In the genomic region with DNA sequence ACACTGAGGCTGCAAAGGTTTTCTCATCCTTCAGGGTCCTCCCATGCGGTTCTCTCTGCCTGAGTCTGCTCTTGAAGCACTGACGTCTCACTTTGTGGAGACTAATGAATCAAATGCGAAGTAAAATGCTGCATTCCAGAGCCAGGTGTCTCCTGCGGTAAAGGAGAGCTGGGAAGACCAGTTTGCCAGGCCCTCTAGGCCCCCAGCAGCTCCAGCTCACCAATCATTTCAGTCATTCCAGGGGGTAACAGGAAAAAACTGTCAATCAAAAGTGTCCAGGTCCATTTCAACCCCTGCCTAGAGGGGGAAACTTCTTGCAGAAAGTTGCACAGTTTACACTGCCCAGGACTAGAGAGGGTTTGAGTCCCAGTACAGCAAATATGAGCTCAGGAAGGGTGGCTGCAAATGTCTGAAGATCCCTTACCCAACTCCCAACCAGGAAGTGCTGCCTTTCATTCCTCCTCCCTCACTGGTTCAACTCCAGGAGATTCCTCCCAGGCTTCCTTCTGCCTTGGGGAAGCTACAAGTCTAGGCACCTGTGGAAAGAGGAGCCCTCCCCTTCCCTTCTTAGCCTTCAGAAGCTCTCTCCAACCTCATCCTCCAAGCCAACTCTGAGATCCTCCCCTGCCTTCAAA, we compare ENCODE assay signal across 10 cellular contexts. TPM values are rescaled to one million over a fixed set of nuclear protein-coding genes. Genes with fewer than 3 reads are reported as not detected.
DNase-seq lines count a peak whose midpoint lies in the region; ATAC-seq and TF ChIP-seq lines count a peak whose summit lies in the region.
"Had no signal": no experiment of that assay in that cellular context is flagged by ENCODE, and none has a peak within 500 bp of the region (broad histone marks: within the 10 kb centered on the region; RNA-seq: fewer than 3 reads in every experiment).

No MANE protein-coding gene starts in this region.

- no peak overlapping the region for H3K27ac ChIP-seq in mammary epithelial cell (ENCODE audit: insufficient read depth, low read depth, low read length)
- H3K27ac ChIP-seq in breast epithelium, result peak overlapping the region in 1 of 2 donors; percentile 4
- H3K27ac ChIP-seq in OCI-LY7 (ENCODE audit: low read depth, low read length, poor library complexity, severe bottlenecking), result no peak overlapping the region
- peak overlapping the region; percentile 35 for H3K27ac ChIP-seq in hepatocyte
- H3K27ac ChIP-seq: HL-60 had no signal

- H2AFZ ChIP-seq in mammary epithelial cell (ENCODE audit: low read depth, low read length) (peak overlapping the region; percentile 84), OCI-LY7 (ENCODE audit: low read length) (peak overlapping the region; percentile 82), hepatocyte (no peak overlapping the region)

- WGBS in mammary epithelial cell (ENCODE audit: low coverage, missing lambda C conversion rate), result 71% methylated on average over 4 of the region's 4 CpGs
- 75% methylated on average over 4 of the region's 4 CpGs for WGBS in hepatocyte (ENCODE audit: low lambda C conversion rate, missing lambda C conversion rate)

- TF ChIP-seq POLR2A in breast epithelium (IDR thresholded peaks at IDR 0.05), result no peak

- CTCF ChIA-PET in mammary epithelial cell (lab: Charles Lee; ENCODE audit: low non-redundant PET), result interaction anchor here (0.6 to 1.3 kb wide), 3 partner anchors 16 to 83 kb away, joined by 4 to 8 read pairs (median 6); a partner anchor contains a TSS
- CTCF ChIA-PET in OCI-LY7 (lab: Charles Lee; ENCODE audit: unreplicated experiment), result interaction anchor here (0.6 to 2.5 kb wide), 8 partner anchors 11 to 242 kb away, joined by 3 to 32 read pairs (median 5); a partner anchor contains a TSS

- no peaks in the 10 kb centered on the region for H3K36me3 Mint-ChIP-seq in stimulated activated naive B cell treated with anti-CD40 and anti-IgM and Interleukin-4, amounts not matched to agents 10 μg/mL and 1 μg/mL and 100 μg/mL, for 72 hours
- H3K36me3 Mint-ChIP-seq in T-helper 2 cell treated with Interferon-gamma antibody and Interleukin-4, amounts not matched to agents 5 μg/mL and 100 μg/mL, for 36 hours (ENCODE audit: low read depth), result no peaks in the 10 kb centered on the region

- H3K4me2 ChIP-seq in mammary epithelial cell (ENCODE audit: insufficient read depth, low read depth, low read length), result no peak overlapping the region
- H3K4me2 ChIP-seq in OCI-LY7 (ENCODE audit: low read length), result peak overlapping the region; percentile 65
- H3K4me2 ChIP-seq in hepatocyte, result no peak overlapping the region

- BruUV-seq in mammary epithelial cell (replicated peaks; lab: Mats Ljungman, UMichigan) (no TSS peak), OCI-LY7 (replicated peaks; lab: Mats Ljungman, UMichigan) (no TSS peak)

- no peaks in the 10 kb centered on the region for H3K79me2 ChIP-seq in mammary epithelial cell (ENCODE audit: insufficient read depth, low read length)
- H3K79me2 ChIP-seq in OCI-LY7 (ENCODE audit: insufficient read depth, low read depth, low read length), result no peaks in the 10 kb centered on the region
- no peaks in the 10 kb centered on the region for H3K79me2 ChIP-seq in hepatocyte

- no peak overlapping the region for H3K9ac ChIP-seq in mammary epithelial cell (ENCODE audit: insufficient read depth, low read length)

- TF ChIP-seq CTCF in mammary epithelial cell (conservative IDR thresholded peaks at IDR 0.05 in 1 of 2, IDR thresholded peaks at IDR 0.05 in 1 of 2; ENCODE audit: extremely low read depth in 1 of 2, insufficient read depth in 1 of 2, low read depth in 1 of 2, low read length in 2 of 2), result no peak
- TF ChIP-seq CTCF in breast epithelium (IDR thresholded peaks at IDR 0.05), result no peak
- no peak for TF ChIP-seq CTCF in OCI-LY7 (conservative IDR thresholded peaks at IDR 0.05; ENCODE audit: low read length)
- TF ChIP-seq CTCF in hepatocyte (IDR thresholded peaks at IDR 0.05; ENCODE audit: poor library complexity), result no peak

- H3K36me3 ChIP-seq in mammary epithelial cell (ENCODE audit: insufficient read depth, low read length) (no peaks in the 10 kb centered on the region), breast epithelium (no peaks in the 10 kb centered on the region), OCI-LY7 (ENCODE audit: insufficient read depth, low read length) (no peaks in the 10 kb centered on the region), hepatocyte (replicated peaks; ENCODE audit: insufficient read depth, low read depth) (no peaks in the 10 kb centered on the region)

- H3K9me2 ChIP-seq in OCI-LY7 (ENCODE audit: insufficient read depth, low read length) (no peaks in the 10 kb centered on the region), hepatocyte (replicated peaks; ENCODE audit: insufficient read depth) (no peaks in the 10 kb centered on the region)

- H3K9me3 Mint-ChIP-seq in stimulated activated naive B cell treated with anti-CD40 and anti-IgM and Interleukin-4, amounts not matched to agents 10 μg/mL and 1 μg/mL and 100 μg/mL, for 72 hours, result no peaks in the 10 kb centered on the region
- H3K9me3 Mint-ChIP-seq in T-helper 2 cell treated with Interferon-gamma antibody and Interleukin-4, amounts not matched to agents 5 μg/mL and 100 μg/mL, for 36 hours, result no peaks in the 10 kb centered on the region

- no peaks in the 10 kb centered on the region for H3K9me3 ChIP-seq in mammary epithelial cell (replicated peaks; ENCODE audit: insufficient read depth, low read length)
- no peaks in the 10 kb centered on the region for H3K9me3 ChIP-seq in breast epithelium
- no peaks in the 10 kb centered on the region for H3K9me3 ChIP-seq in OCI-LY7 (ENCODE audit: low read length)
- H3K9me3 ChIP-seq in hepatocyte (ENCODE audit: low read depth), result no peaks in the 10 kb centered on the region

- H3K4me1 ChIP-seq in mammary epithelial cell (ENCODE audit: insufficient read depth, low read length) (peaks cover 15% of the 10 kb centered on the region), breast epithelium (peaks cover 7 to 8% of the 10 kb centered on the region in 2 donors), OCI-LY7 (ENCODE audit: insufficient read depth, low read length, poor library complexity, severe bottlenecking) (peaks cover 75% of the 10 kb centered on the region), hepatocyte (ENCODE audit: insufficient read depth) (peaks cover 24% of the 10 kb centered on the region)

- in situ Hi-C loops in mammary epithelial cell (cut with MboI; ENCODE audit: low sequenced_read_pairs in 2 of 2), result no loop called here

- DNase-seq in mammary epithelial cell, result peak; percentile 29
- no peak for DNase-seq in breast epithelium (ENCODE audit: low spot score in 2 of 2)
- DNase-seq in OCI-LY7 (ENCODE audit: low spot score), result no peak
- DNase-seq in hepatocyte (ENCODE audit: low spot score), result no peak
- no peak for DNase-seq in stimulated activated naive B cell treated with anti-CD40 and anti-IgM and Interleukin-4, amounts not matched to agents 10 μg/mL and 1 μg/mL and 100 μg/mL, for 72 hours
- DNase-seq in T-helper 2 cell treated with Interferon-gamma antibody and Interleukin-4, amounts not matched to agents 5 μg/mL and 100 μg/mL, for 36 hours (ENCODE audit: low spot score), result no peak
- no peak for DNase-seq in H4 (ENCODE audit: low spot score)

- peaks cover 48 to 52% of the 10 kb centered on the region in 2 donors for H3K4me1 Mint-ChIP-seq in stimulated activated naive B cell treated with anti-CD40 and anti-IgM and Interleukin-4, amounts not matched to agents 10 μg/mL and 1 μg/mL and 100 μg/mL, for 72 hours
- H3K4me1 Mint-ChIP-seq in T-helper 2 cell treated with Interferon-gamma antibody and Interleukin-4, amounts not matched to agents 5 μg/mL and 100 μg/mL, for 36 hours (ENCODE audit: low read depth), result peaks cover 29% of the 10 kb centered on the region

- POLR2A ChIA-PET in OCI-LY7 (lab: Charles Lee), result interaction anchor here (0.6 to 2.1 kb wide), 8 partner anchors 14 to 489 kb away, joined by 3 to 26 read pairs (median 6); a partner anchor contains a TSS

- no peak for ATAC-seq in stimulated activated naive B cell treated with anti-CD40 and anti-IgM and Interleukin-4, amounts not matched to agents 10 μg/mL and 1 μg/mL and 100 μg/mL, for 72 hours (replicated peaks)
- ATAC-seq in HG03045 (IDR thresholded peaks at IDR 0.05; ENCODE audit: unreplicated experiment), result no peak

- dilution Hi-C loops in mammary epithelial cell (cut with HindIII; ENCODE audit: low sequenced_read_pairs), result no loop called here

- H4K20me1 ChIP-seq in mammary epithelial cell (ENCODE audit: insufficient read depth, low read length), result no peaks in the 10 kb centered on the region
- H4K20me1 ChIP-seq in OCI-LY7 (ENCODE audit: insufficient read depth, low read length), result no peaks in the 10 kb centered on the region
- H4K20me1 ChIP-seq in hepatocyte (ENCODE audit: insufficient read depth, poor library complexity, severe bottlenecking), result no peaks in the 10 kb centered on the region

- H3K27me3 ChIP-seq in mammary epithelial cell (ENCODE audit: insufficient read depth, low read length) (peaks cover 6% of the 10 kb centered on the region), breast epithelium (peaks cover 3 to 31% of the 10 kb centered on the region in 2 donors), hepatocyte (peaks cover 42% of the 10 kb centered on the region)

- peaks cover 44 to 50% of the 10 kb centered on the region in 2 donors for H3K27me3 Mint-ChIP-seq in stimulated activated naive B cell treated with anti-CD40 and anti-IgM and Interleukin-4, amounts not matched to agents 10 μg/mL and 1 μg/mL and 100 μg/mL, for 72 hours
- peaks cover 48% of the 10 kb centered on the region for H3K27me3 Mint-ChIP-seq in T-helper 2 cell treated with Interferon-gamma antibody and Interleukin-4, amounts not matched to agents 5 μg/mL and 100 μg/mL, for 36 hours (ENCODE audit: low read depth)

- H3K4me3 ChIP-seq in mammary epithelial cell (replicated peaks in 1 of 3; ENCODE audit: insufficient read depth in 1 of 3, low read depth in 2 of 3, low read length in 3 of 3), result no peak overlapping the region
- no peak overlapping the region for H3K4me3 ChIP-seq in breast epithelium
- peak overlapping the region; percentile 5 for H3K4me3 ChIP-seq in OCI-LY7 (ENCODE audit: low read depth, low read length, poor library complexity, severe bottlenecking)
- H3K4me3 ChIP-seq in hepatocyte, result no peak overlapping the region
- H3K4me3 ChIP-seq: GM12878 had no signal

- intact Hi-C loops in mammary epithelial cell (cut with micrococcal nuclease) (loop anchor here (1.0 kb wide), 4 partner anchors 25 to 248 kb away; no protein-coding TSS in a partner anchor), breast epithelium (cut with DNase I; ENCODE audit: low total_unique reads) (no loop called here), OCI-LY7 (cut with micrococcal nuclease; ENCODE audit: unreplicated experiment) (loop anchor here (1.0 to 2.0 kb wide), 4 partner anchors 25 to 242 kb away; no protein-coding TSS in a partner anchor)

- peak overlapping the region in 1 of 2 donors; percentile 15 for H3K4me3 Mint-ChIP-seq in stimulated activated naive B cell treated with anti-CD40 and anti-IgM and Interleukin-4, amounts not matched to agents 10 μg/mL and 1 μg/mL and 100 μg/mL, for 72 hours
- no peak overlapping the region for H3K4me3 Mint-ChIP-seq in T-helper 2 cell treated with Interferon-gamma antibody and Interleukin-4, amounts not matched to agents 5 μg/mL and 100 μg/mL, for 36 hours

- H3K27ac Mint-ChIP-seq in stimulated activated naive B cell treated with anti-CD40 and anti-IgM and Interleukin-4, amounts not matched to agents 10 μg/mL and 1 μg/mL and 100 μg/mL, for 72 hours, result peak overlapping the region; percentile 47
- no peak overlapping the region for H3K27ac Mint-ChIP-seq in T-helper 2 cell treated with Interferon-gamma antibody and Interleukin-4, amounts not matched to agents 5 μg/mL and 100 μg/mL, for 36 hours

RNA-seq across cellular contexts. Expression of a gene that starts 2.7 kb away (rescaled TPM):
- total RNA-seq in mammary epithelial cell (1 to 10 TPM in 1 of 2 donors, under 1 TPM in 1; 0.67 to 5.3 TPM), breast epithelium (under 1 TPM in 1 of 3 donors, not detected in 2; 0.33 TPM), OCI-LY7 (2022) (9.8 and 10.5 TPM in 2 replicates), hepatocyte (0.52 and 1.1 TPM in 2 replicates)
- polyA plus RNA-seq in mammary epithelial cell (0.51 TPM), hepatocyte (2.7 and 3.3 TPM in 2 replicates)
- polyA minus RNA-seq in mammary epithelial cell, result 0.41 TPM
- total RNA-seq in OCI-LY7 (2014; rRNA removed; shearing (Covaris generic)), result 4.7 and 5.3 TPM in 2 replicates
- total RNA-seq in H4 (2014; rRNA removed; shearing (Covaris generic)), result 5.6 and 10.7 TPM in 2 replicates

RNA-seq across cellular contexts. Expression of a gene that starts 15.6 kb away (rescaled TPM):
- total RNA-seq in mammary epithelial cell (100 to 1,000 TPM; 266 to 337 TPM), breast epithelium (10 to 100 TPM; 37.9 to 63.3 (median 46.7) TPM), OCI-LY7 (2022) (415 and 438 TPM in 2 replicates), hepatocyte (168 and 193 TPM in 2 replicates)
- polyA plus RNA-seq in mammary epithelial cell (285 TPM), hepatocyte (85.3 and 126 TPM in 2 replicates)
- 190 TPM for polyA minus RNA-seq in mammary epithelial cell
- 394 and 400 TPM in 2 replicates for total RNA-seq in OCI-LY7 (2014; rRNA removed; shearing (Covaris generic))
- 250 and 269 TPM in 2 replicates for total RNA-seq in H4 (2014; rRNA removed; shearing (Covaris generic))

RNA-seq across cellular contexts. Expression of a gene that starts 37.1 kb away (rescaled TPM):
- total RNA-seq in mammary epithelial cell (1 to 10 TPM in 1 of 2 donors, under 1 TPM in 1; 0.50 to 1.2 TPM), breast epithelium (1 to 10 TPM in 2 of 3 donors, under 1 TPM in 1; 0.98 to 3.2 (median 1.6) TPM), OCI-LY7 (2022) (6.8 and 7.7 TPM in 2 replicates), hepatocyte (0.23 and 1.1 TPM in 2 replicates)
- polyA plus RNA-seq in mammary epithelial cell (0.35 TPM), hepatocyte (0.49 and 0.83 TPM in 2 replicates)
- polyA minus RNA-seq in mammary epithelial cell, result not detected
- 1.4 and 2.5 TPM in 2 replicates for total RNA-seq in OCI-LY7 (2014; rRNA removed; shearing (Covaris generic))
- total RNA-seq in H4 (2014; rRNA removed; shearing (Covaris generic)), result not detected in 2 replicates
